1 cellular context compared by ENCODE assay signal in genomic region chr22:48979482-48979881, GRCh38.
A peak's percentile ranks its signal among the peaks of the same experiment; 100 is the strongest.
TF ChIP-seq lines count a peak whose summit lies in the region.

No MANE protein-coding gene starts in this region.

TF ChIP-seq in H1, 55 proteins besides CTCF, POLR2A, EP300 and RAD21:
- TF ChIP-seq GTF2F1 (IDR thresholded peaks at IDR 0.05; ENCODE audit: borderline replicate concordance, low read depth, low read length) (no peak), CREB1 (IDR thresholded peaks at IDR 0.05) (no peak), TCF12 (IDR thresholded peaks at IDR 0.05; ENCODE audit: low read depth, low read length) (0 out of 2 replicates have a peak, but pooled peaks have one; percentile 48), USF2 (IDR thresholded peaks at IDR 0.05; ENCODE audit: low read length) (no peak), KDM1A (IDR thresholded peaks at IDR 0.05; ENCODE audit: borderline replicate concordance, low read length) (peak; percentile 97), RFX5 (IDR thresholded peaks at IDR 0.05; ENCODE audit: borderline replicate concordance, low read depth, low read length) (no peak), SP4 (IDR thresholded peaks at IDR 0.05; ENCODE audit: low read length) (no peak), TEAD4 (IDR thresholded peaks at IDR 0.05; ENCODE audit: low read depth, low read length) (no peak), PHF8 (conservative IDR thresholded peaks at IDR 0.05; ENCODE audit: low read depth, low read length) (no peak), GABPA (IDR thresholded peaks at IDR 0.05; ENCODE audit: borderline replicate concordance, insufficient read depth, low read length) (peak; percentile 28; the same call in 1 of the 2 replicates), HDAC2 (IDR thresholded peaks at IDR 0.05; ENCODE audit: borderline replicate concordance in 1 of 2, low read depth in 2 of 2, low read length in 2 of 2) (peak in 1 of 2 experiments; percentile 85; a peak in 1 of 4 replicates)
